ENCODE assay signal across 9 cellular contexts in genomic region chr9:129408535-129409215, GRCh38.
DNase-seq lines count a peak whose midpoint lies in the region; ATAC-seq and TF ChIP-seq lines count a peak whose summit lies in the region.
"Had no signal": no experiment of that assay in that cellular context is flagged by ENCODE, and none has a peak within 500 bp of the region (broad histone marks: within the 10 kb centered on the region; RNA-seq: fewer than 3 reads in every experiment).

No MANE protein-coding gene starts in this region.

- H3K27me3 ChIP-seq in upper lobe of right lung: no peaks in the 10 kb centered on the region

- intact Hi-C loops in Right ventricle myocardium superior (cut with DNase I): no loop called here
- intact Hi-C loops in upper lobe of right lung (cut with DNase I): no loop called here

- DNase-seq in DMS 273 (lab: John Stamatoyannopoulos, UW; ENCODE audit: unreplicated experiment): peak; percentile 27
- DNase-seq in DMS 273 treated with DMSO at 0.1 percent for 48 hours (lab: John Stamatoyannopoulos, UW): no peak
- DNase-seq in Right ventricle myocardium superior: peak; percentile 69
- peak; percentile 75 for DNase-seq in myocyte (ENCODE audit: low read depth)
- DNase-seq in upper lobe of right lung: no peak
- no peak for DNase-seq in GM19238 (ENCODE audit: insufficient read length, low spot score)
- no peak for DNase-seq in NOMO-1 (lab: John Stamatoyannopoulos, UW; ENCODE audit: unreplicated experiment in 2 of 2)
- no peak for DNase-seq in SIG-M5 (lab: John Stamatoyannopoulos, UW)
- DNase-seq: 8988T had no signal

- H3K36me3 ChIP-seq in upper lobe of right lung: no peaks in the 10 kb centered on the region

- no peaks in the 10 kb centered on the region for H3K9me3 ChIP-seq in upper lobe of right lung

- H3K4me1 ChIP-seq in upper lobe of right lung: peaks cover 9% of the 10 kb centered on the region

- ATAC-seq in Right ventricle myocardium superior (ENCODE audit: poor library complexity) (peak; percentile 67), upper lobe of right lung (peak; percentile 4)

- no peak for TF ChIP-seq CTCF in upper lobe of right lung (IDR thresholded peaks at IDR 0.05)

- no peak overlapping the region for H3K4me3 ChIP-seq in upper lobe of right lung

- no peak overlapping the region for H3K27ac ChIP-seq in upper lobe of right lung

Comparison
In these comparisons a context has a peak if more than half of its experiments do, and no peak if none do; other contexts are left out.
1. DNase-seq: peak in DMS 273 (single experiment), Right ventricle myocardium superior (single experiment) and myocyte (single experiment); none in DMS 273 treated with DMSO at 0.1 percent for 48 hours (single experiment), upper lobe of right lung (single experiment), GM19238 (single experiment), NOMO-1 (0 of 2) and SIG-M5 (single experiment).